ENCODE assay signal across 13 cellular contexts in genomic region chr7:150446288-150446938, GRCh38. TPM values are rescaled to one million over a fixed set of nuclear protein-coding genes. Genes with fewer than 3 reads are reported as not detected.
A peak's percentile ranks its signal among the peaks of the same experiment; 100 is the strongest.
DNase-seq lines count a peak whose midpoint lies in the region; FAIRE-seq and TF ChIP-seq lines count a peak whose summit lies in the region.
"Had no signal": no experiment of that assay in that cellular context is flagged by ENCODE, and none has a peak within 500 bp of the region (broad histone marks: within the 10 kb centered on the region; RNA-seq: fewer than 3 reads in every experiment).

No MANE protein-coding gene starts in this region.

- peak overlapping the region in 5 of 7 donors; percentile 15 to 48 (median 37) for H3K4me3 Mint-ChIP-seq in CD8-positive, alpha-beta memory T cell
- peak overlapping the region; percentile 1 for H3K4me3 Mint-ChIP-seq in activated T-helper 1 cell treated with anti-CD3 and anti-CD28 coated beads, Interleukin-12 subunit alpha, Interleukin-12 subunit beta, Interleukin-2, Interleukin-4 antibody, amounts not matched to agents 30 ng/mL and 10 ng/mL and 1 ng/mL, durations not matched to agents 14 hours and 24 hours and 36 hours

- H3K9me3 ChIP-seq in CD8-positive, alpha-beta memory T cell (ENCODE audit: low read length) = peaks cover 7% of the 10 kb centered on the region

- no peak overlapping the region for H3K4me3 ChIP-seq in CD8-positive, alpha-beta memory T cell (ENCODE audit: low read length)
- H3K4me3 ChIP-seq: left ventricle myocardium inferior, SJSA1 had no signal

- H3K27ac ChIP-seq in CD8-positive, alpha-beta memory T cell (ENCODE audit: low read depth, low read length) = no peak overlapping the region
- H3K27ac ChIP-seq: left ventricle myocardium inferior, SJSA1 had no signal

- intact Hi-C loops in activated T-helper 1 cell treated with anti-CD3 and anti-CD28 coated beads, Interleukin-12 subunit alpha, Interleukin-12 subunit beta, Interleukin-2, Interleukin-4 antibody, amounts not matched to agents 30 ng/mL and 10 ng/mL and 1 ng/mL, durations not matched to agents 14 hours and 24 hours and 36 hours (cut with micrococcal nuclease) = loop anchor here (5.0 to 10.0 kb wide), 2 partner anchors 431 to 538 kb away; no protein-coding TSS in a partner anchor

- POLR2A ChIA-PET in CD8-positive, alpha-beta memory T cell (lab: Charles Lee) = interaction anchor here (0.7 to 0.8 kb wide), 2 partner anchors 41 to 140 kb away, joined by 3 to 6 read pairs; a partner anchor contains a TSS

- peaks cover 44 to 51% (median 45%) of the 10 kb centered on the region in 3 donors for H3K4me1 Mint-ChIP-seq in CD8-positive, alpha-beta memory T cell
- peaks cover 60% of the 10 kb centered on the region for H3K4me1 Mint-ChIP-seq in activated T-helper 1 cell treated with anti-CD3 and anti-CD28 coated beads, Interleukin-12 subunit alpha, Interleukin-12 subunit beta, Interleukin-2, Interleukin-4 antibody, amounts not matched to agents 30 ng/mL and 10 ng/mL and 1 ng/mL, durations not matched to agents 14 hours and 24 hours and 36 hours (ENCODE audit: low read depth)

- H3K36me3 ChIP-seq in CD8-positive, alpha-beta memory T cell (ENCODE audit: insufficient read depth, low read length) = no peaks in the 10 kb centered on the region
- H3K36me3 ChIP-seq: left ventricle myocardium inferior, SJSA1 had no signal

- no peak for TF ChIP-seq CTCF in GM20000 (IDR thresholded peaks at IDR 0.05; ENCODE audit: extremely low read depth, missing control alignments)

- H3K27me3 Mint-ChIP-seq in CD8-positive, alpha-beta memory T cell = peaks cover 0 to 1% of the 10 kb centered on the region in 2 donors
- no peaks in the 10 kb centered on the region for H3K27me3 Mint-ChIP-seq in activated T-helper 1 cell treated with anti-CD3 and anti-CD28 coated beads, Interleukin-12 subunit alpha, Interleukin-12 subunit beta, Interleukin-2, Interleukin-4 antibody, amounts not matched to agents 30 ng/mL and 10 ng/mL and 1 ng/mL, durations not matched to agents 14 hours and 24 hours and 36 hours (ENCODE audit: insufficient read depth)

- peaks cover under 1 to 12% (median 9%) of the 10 kb centered on the region in 3 donors for H3K36me3 Mint-ChIP-seq in CD8-positive, alpha-beta memory T cell
- H3K36me3 Mint-ChIP-seq in activated T-helper 1 cell treated with anti-CD3 and anti-CD28 coated beads, Interleukin-12 subunit alpha, Interleukin-12 subunit beta, Interleukin-2, Interleukin-4 antibody, amounts not matched to agents 30 ng/mL and 10 ng/mL and 1 ng/mL, durations not matched to agents 14 hours and 24 hours and 36 hours (ENCODE audit: low read depth) = peaks cover 20% of the 10 kb centered on the region

- H3K9me3 Mint-ChIP-seq in CD8-positive, alpha-beta memory T cell = peaks cover 0 to 6% (median 2%) of the 10 kb centered on the region in 5 donors
- H3K9me3 Mint-ChIP-seq in activated T-helper 1 cell treated with anti-CD3 and anti-CD28 coated beads, Interleukin-12 subunit alpha, Interleukin-12 subunit beta, Interleukin-2, Interleukin-4 antibody, amounts not matched to agents 30 ng/mL and 10 ng/mL and 1 ng/mL, durations not matched to agents 14 hours and 24 hours and 36 hours = peaks cover 10% of the 10 kb centered on the region

- H3K4me1 ChIP-seq in CD8-positive, alpha-beta memory T cell (ENCODE audit: insufficient read depth, low read length) = peaks cover 36% of the 10 kb centered on the region
- H3K4me1 ChIP-seq: SJSA1 had no signal

- CTCF ChIA-PET in CD8-positive, alpha-beta memory T cell (lab: Charles Lee) = interaction anchor here (1.0 to 2.6 kb wide), 6 partner anchors 25 to 311 kb away, joined by 3 to 9 read pairs (median 5); partner anchors contain the start of genes GIMAP1 and GIMAP7

- H3K27ac Mint-ChIP-seq in CD8-positive, alpha-beta memory T cell = peak overlapping the region; percentile 54 to 95 (median 77)
- peak overlapping the region; percentile 83 for H3K27ac Mint-ChIP-seq in activated T-helper 1 cell treated with anti-CD3 and anti-CD28 coated beads, Interleukin-12 subunit alpha, Interleukin-12 subunit beta, Interleukin-2, Interleukin-4 antibody, amounts not matched to agents 30 ng/mL and 10 ng/mL and 1 ng/mL, durations not matched to agents 14 hours and 24 hours and 36 hours

- no peaks in the 10 kb centered on the region for H3K27me3 ChIP-seq in CD8-positive, alpha-beta memory T cell (ENCODE audit: insufficient read depth, low read length, poor library complexity, severe bottlenecking)

- DNase-seq in CD8-positive, alpha-beta memory T cell = no peak
- DNase-seq in LoVo (ENCODE audit: low spot score) (peak; percentile 7), medulla oblongata (ENCODE audit: extremely low spot score) (peak; percentile 16), GM20000 (ENCODE audit: low spot score) (no peak), frontal cortex (ENCODE audit: low spot score in 2 of 2) (no peak), NCI-H1105 (lab: John Stamatoyannopoulos, UW) (no peak)
- DNase-seq in activated T-helper 1 cell treated with anti-CD3 and anti-CD28 coated beads, Interleukin-12 subunit alpha, Interleukin-12 subunit beta, Interleukin-2, Interleukin-4 antibody, amounts not matched to agents 30 ng/mL and 10 ng/mL and 1 ng/mL, durations not matched to agents 14 hours and 24 hours and 36 hours (ENCODE audit: low spot score) = no peak
- DNase-seq: caudate nucleus; left ventricle myocardium inferior; NK-92 treated with Interleukin-12 subunit alpha and Interleukin-12 subunit beta, amount 100 ng/mL, for 24 hours; small intestine had no signal

- FAIRE-seq in frontal cortex (lab: Jason Lieb, UNC) = no peak
- FAIRE-seq: small intestine had no signal

RNA-seq across cellular contexts. Expression of gene GIMAP8, which starts 4.0 kb away (rescaled TPM):
- 10 to 100 TPM; 11.8 to 12.3 TPM for total RNA-seq in CD8-positive, alpha-beta memory T cell
- 30.1 TPM for polyA plus RNA-seq in CD8-positive, alpha-beta memory T cell
- 9.2 and 9.4 TPM in 2 replicates for total RNA-seq in activated T-helper 1 cell treated with anti-CD3 and anti-CD28 coated beads, Interleukin-12 subunit alpha, Interleukin-12 subunit beta, Interleukin-2, Interleukin-4 antibody, amounts not matched to agents 30 ng/mL and 10 ng/mL and 1 ng/mL, durations not matched to agents 14 hours and 24 hours and 36 hours
- 1.6 TPM for total RNA-seq in frontal cortex
- total RNA-seq: SJSA1 had no signal
- polyA plus RNA-seq: neural cell had no signal

Comparison
In these comparisons a context has a peak if more than half of its experiments do, and no peak if none do; other contexts are left out.
1. DNase-seq: peak in LoVo (single experiment) and medulla oblongata (single experiment); none in CD8-positive, alpha-beta memory T cell (0 of 5), activated T-helper 1 cell treated with anti-CD3 and anti-CD28 coated beads, Interleukin-12 subunit alpha, Interleukin-12 subunit beta, Interleukin-2, Interleukin-4 antibody, amounts not matched to agents 30 ng/mL and 10 ng/mL and 1 ng/mL, durations not matched to agents 14 hours and 24 hours and 36 hours (single experiment), GM20000 (single experiment), frontal cortex (0 of 2) and NCI-H1105 (single experiment).